ENCODE assay signal across 1 cellular context in genomic region chr17:59004338-59005111, GRCh38.
TF ChIP-seq lines count a peak whose summit lies in the region.

No MANE protein-coding gene starts in this region.

TF ChIP-seq in H1, 55 proteins besides CTCF, POLR2A, EP300 and RAD21:
- TF ChIP-seq ASH2L (IDR thresholded peaks at IDR 0.05; ENCODE audit: low read length) (no peak), SIN3A (conservative IDR thresholded peaks at IDR 0.05 in 1 of 2, IDR thresholded peaks at IDR 0.05 in 1 of 2; ENCODE audit: low read depth in 1 of 2, low read length in 2 of 2) (no peak), CREB1 (IDR thresholded peaks at IDR 0.05) (no peak), CBX8 (IDR thresholded peaks at IDR 0.05; ENCODE audit: borderline replicate concordance, low read depth, low read length) (no peak), POU5F1 (IDR thresholded peaks at IDR 0.05; ENCODE audit: low read depth, low read length) (no peak), TAF1 (IDR thresholded peaks at IDR 0.05; ENCODE audit: low read depth, low read length) (no peak), BRCA1 (IDR thresholded peaks at IDR 0.05; ENCODE audit: low read depth, low read length) (no peak), NRF1 (IDR thresholded peaks at IDR 0.05; ENCODE audit: low read depth, low read length) (no peak), KDM4A (IDR thresholded peaks at IDR 0.05; ENCODE audit: low read depth, low read length, severe bottlenecking) (no peak), KDM5A (IDR thresholded peaks at IDR 0.05; ENCODE audit: low read length) (no peak), CHD2 (IDR thresholded peaks at IDR 0.05; ENCODE audit: low read length) (no peak), TEAD4 (IDR thresholded peaks at IDR 0.05; ENCODE audit: low read depth, low read length) (no peak), CTBP2 (IDR thresholded peaks at IDR 0.05; ENCODE audit: borderline replicate concordance, insufficient read depth, insufficient read length, low read length) (no peak), RBBP5 (IDR thresholded peaks at IDR 0.05; ENCODE audit: borderline replicate concordance, low read depth, low read length) (no peak), SAP30 (IDR thresholded peaks at IDR 0.05; ENCODE audit: insufficient read depth, insufficient replicate concordance, low read length) (no peak), HDAC2 (IDR thresholded peaks at IDR 0.05; ENCODE audit: borderline replicate concordance in 1 of 2, low read depth in 2 of 2, low read length in 2 of 2) (no peak), BACH1 (IDR thresholded peaks at IDR 0.05; ENCODE audit: low read length) (no peak), CBX5 (IDR thresholded peaks at IDR 0.05; ENCODE audit: low read depth, low read length) (no peak), FOSL1 (IDR thresholded peaks at IDR 0.05; ENCODE audit: insufficient read depth, low read depth, low read length) (no peak)
- TF ChIP-seq, protein P1, sequence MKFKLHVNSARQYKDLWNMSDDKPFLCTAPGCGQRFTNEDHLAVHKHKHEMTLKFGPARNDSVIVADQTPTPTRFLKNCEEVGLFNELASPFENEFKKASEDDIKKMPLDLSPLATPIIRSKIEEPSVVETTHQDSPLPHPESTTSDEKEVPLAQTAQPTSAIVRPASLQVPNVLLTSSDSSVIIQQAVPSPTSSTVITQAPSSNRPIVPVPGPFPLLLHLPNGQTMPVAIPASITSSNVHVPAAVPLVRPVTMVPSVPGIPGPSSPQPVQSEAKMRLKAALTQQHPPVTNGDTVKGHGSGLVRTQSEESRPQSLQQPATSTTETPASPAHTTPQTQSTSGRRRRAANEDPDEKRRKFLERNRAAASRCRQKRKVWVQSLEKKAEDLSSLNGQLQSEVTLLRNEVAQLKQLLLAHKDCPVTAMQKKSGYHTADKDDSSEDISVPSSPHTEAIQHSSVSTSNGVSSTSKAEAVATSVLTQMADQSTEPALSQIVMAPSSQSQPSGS (IDR thresholded peaks at IDR 0.05; ENCODE audit: low read length), result no peak
